Comparison of ENCODE assay signal across 22 cellular contexts in the genomic region with DNA sequence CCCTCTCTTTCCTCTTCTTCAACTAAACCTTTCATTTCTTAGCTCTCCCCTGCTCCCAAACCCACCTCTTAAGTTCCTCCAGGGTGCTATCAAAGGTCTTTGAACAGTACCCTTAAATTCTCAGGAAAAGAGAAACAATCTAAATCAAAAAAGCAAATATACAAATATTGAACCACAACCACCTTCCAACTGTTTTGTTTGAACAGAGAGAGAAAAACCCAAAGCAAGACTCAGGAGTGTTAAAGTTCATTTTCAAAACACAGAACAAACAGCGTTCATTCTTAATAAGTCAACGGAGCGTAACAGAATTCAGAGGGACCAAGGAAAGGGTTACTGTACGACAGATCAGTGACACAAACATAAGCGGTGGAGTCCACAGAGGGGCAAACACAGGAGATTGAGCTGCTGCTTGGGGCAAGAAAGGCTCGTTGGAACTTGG.
"Had no signal": no experiment of that assay in that cellular context is flagged by ENCODE, and none has a peak within 500 bp of the region (broad histone marks: within the 10 kb centered on the region; RNA-seq: fewer than 3 reads in every experiment).

No MANE protein-coding gene starts in this region.

- ATAC-seq: esophagus mucosa; heart right ventricle; natural killer cell treated with Interleukin-12 subunit alpha and Interleukin-12 subunit beta and Interleukin-15 and Interleukin-18, amount 100 ng/mL, for 72 hours; right cardiac atrium; stimulated activated effector memory CD8-positive, alpha-beta T cell treated with anti-CD3 and anti-CD28 coated beads, Interleukin-12 subunit alpha, Interleukin-12 subunit beta, amount 100 ng/mL, for 72 hours had no signal

- H3K27ac ChIP-seq: dorsolateral prefrontal cortex, heart right ventricle, left ventricle myocardium inferior, neural progenitor cell, pancreas, tibial artery, upper lobe of left lung, uterus had no signal

- H3K4me1 ChIP-seq: heart right ventricle, neural progenitor cell, pancreas, tibial artery, upper lobe of left lung, uterus had no signal

- H3K9me3 ChIP-seq: heart right ventricle, left ventricle myocardium inferior, pancreas, tibial artery, upper lobe of left lung, uterus had no signal

- H3K36me3 ChIP-seq: heart right ventricle, left ventricle myocardium inferior, neural progenitor cell, pancreas, tibial artery, upper lobe of left lung, uterus had no signal

- H3K27me3 ChIP-seq: dorsolateral prefrontal cortex, heart right ventricle, neural progenitor cell, pancreas, tibial artery, upper lobe of left lung, uterus had no signal

- H3K4me3 ChIP-seq: dorsolateral prefrontal cortex, heart right ventricle, left ventricle myocardium inferior, lung, neural progenitor cell, pancreas, smooth muscle cell, tibial artery, upper lobe of left lung, uterus had no signal

- DNase-seq: cortex of kidney; dorsolateral prefrontal cortex; effector memory CD4-positive, alpha-beta T cell; heart right ventricle; immature natural killer cell; left ventricle myocardium inferior; mesenchymal stem cell; midbrain; occipital lobe; pancreas; right cardiac atrium; stimulated activated CD4-positive, alpha-beta T cell treated with anti-CD3 and anti-CD28 coated beads, Interleukin-4, amount 100 ng/mL, for 1 hour; stimulated activated CD8-positive, alpha-beta memory T cell treated with anti-CD3 and anti-CD28 coated beads, Interleukin-4, amount 100 ng/mL, for 48 hours; tibial artery; upper lobe of left lung; uterus had no signal
